17 cellular contexts compared by ENCODE assay signal in the genomic region with DNA sequence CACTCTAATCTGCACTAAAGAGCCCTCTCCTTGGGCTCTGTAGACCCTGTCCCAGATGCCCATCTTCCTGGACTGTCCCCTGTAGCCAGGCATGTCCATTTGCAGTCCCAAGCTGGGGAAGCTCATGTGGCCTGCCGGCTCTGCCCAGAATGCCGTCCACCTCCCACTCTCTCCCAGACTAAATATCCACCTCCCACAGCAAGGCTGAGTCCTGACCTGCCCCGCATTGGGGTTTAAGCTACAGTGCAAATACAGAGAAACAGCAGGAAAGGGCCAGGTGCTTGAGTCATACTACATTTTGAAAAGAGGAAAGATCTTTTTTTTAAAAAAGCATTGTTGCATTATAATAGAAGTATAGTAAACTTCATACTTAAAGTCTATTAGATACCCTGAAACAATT. TPM values are rescaled to one million over a fixed set of nuclear protein-coding genes. Genes with fewer than 3 reads are reported as not detected.
"Had no signal": no experiment of that assay in that cellular context is flagged by ENCODE, and none has a peak within 500 bp of the region (broad histone marks: within the 10 kb centered on the region; RNA-seq: fewer than 3 reads in every experiment).

No MANE protein-coding gene starts in this region.

- H3K9me3 Mint-ChIP-seq: activated B cell treated with CpG ODN at 0.5 μM for 24 hours; activated CD4-positive, alpha-beta T cell treated with anti-CD3 and anti-CD28 coated beads, Interleukin-2, amount 10 ng/mL, durations not matched to agents 24 days and 14 days; activated naive CD4-positive, alpha-beta T cell treated with anti-CD3 and anti-CD28 coated beads, Interleukin-2, amount 50 U/mL, for 72 hours; activated T-helper 2 cell treated with anti-CD3 and anti-CD28 coated beads, Interferon-gamma antibody, Interleukin-2, Interleukin-4, amounts not matched to agents 10 μg/mL and 5 μg/mL and 100 μg/mL, durations not matched to agents 14 hours and 24 hours and 36 hours; immature natural killer cell; stimulated activated memory B cell treated with anti-CD40 and anti-IgM and Interleukin-4, amounts not matched to agents 10 μg/mL and 1 μg/mL and 100 μg/mL, for 72 hours had no signal

- H3K4me2 ChIP-seq: SK-N-SH, smooth muscle cell had no signal

- H3K4me3 Mint-ChIP-seq: activated B cell treated with CpG ODN at 0.5 μM for 24 hours; activated CD4-positive, alpha-beta T cell treated with anti-CD3 and anti-CD28 coated beads, Interleukin-2, amount 10 ng/mL, durations not matched to agents 24 days and 14 days; immature natural killer cell; stimulated activated memory B cell treated with anti-CD40 and anti-IgM and Interleukin-4, amounts not matched to agents 10 μg/mL and 1 μg/mL and 100 μg/mL, for 72 hours; T-helper 17 cell had no signal

- H3K36me3 ChIP-seq: lower lobe of right lung had no signal

- H3K4me3 ChIP-seq: lower lobe of right lung, smooth muscle cell had no signal

- H3K9ac ChIP-seq: SK-N-SH had no signal

- DNase-seq: activated B cell treated with CpG ODN at 0.5 μM for 24 hours; activated CD4-positive, alpha-beta T cell treated with anti-CD3 and anti-CD28 coated beads, Interleukin-2, amount 10 ng/mL, durations not matched to agents 24 days and 14 days; activated T-cell treated with anti-CD3 and anti-CD28 coated beads for 4 hours; amygdala; glutamatergic neuron; immature natural killer cell; left cardiac atrium; lower lobe of right lung; midbrain; right cardiac atrium; SK-N-SH; substantia nigra; T-helper 17 cell had no signal

- H3K27ac ChIP-seq: lower lobe of right lung had no signal

- H3K27ac Mint-ChIP-seq: activated B cell treated with CpG ODN at 0.5 μM for 24 hours; activated CD4-positive, alpha-beta T cell treated with anti-CD3 and anti-CD28 coated beads, Interleukin-2, amount 10 ng/mL, durations not matched to agents 24 days and 14 days; activated naive CD4-positive, alpha-beta T cell treated with anti-CD3 and anti-CD28 coated beads, Interleukin-2, amount 50 U/mL, for 72 hours; activated T-helper 2 cell treated with anti-CD3 and anti-CD28 coated beads, Interferon-gamma antibody, Interleukin-2, Interleukin-4, amounts not matched to agents 10 μg/mL and 5 μg/mL and 100 μg/mL, durations not matched to agents 14 hours and 24 hours and 36 hours; immature natural killer cell; stimulated activated memory B cell treated with anti-CD40 and anti-IgM and Interleukin-4, amounts not matched to agents 10 μg/mL and 1 μg/mL and 100 μg/mL, for 72 hours; T-helper 17 cell had no signal

- H3K36me3 Mint-ChIP-seq: immature natural killer cell; stimulated activated memory B cell treated with anti-CD40 and anti-IgM and Interleukin-4, amounts not matched to agents 10 μg/mL and 1 μg/mL and 100 μg/mL, for 72 hours had no signal

- H3K9me3 ChIP-seq: lower lobe of right lung, SK-N-SH had no signal

- ATAC-seq: activated naive CD4-positive, alpha-beta T cell treated with anti-CD3 and anti-CD28 coated beads, Interleukin-2, amount 50 U/mL, for 72 hours; left cardiac atrium; lower lobe of right lung; right cardiac atrium; stimulated activated memory B cell treated with anti-CD40 and anti-IgM and Interleukin-4, amounts not matched to agents 10 μg/mL and 1 μg/mL and 100 μg/mL, for 72 hours; T-helper 17 cell had no signal

RNA-seq across cellular contexts. Expression of gene ST6GALNAC2, which starts 3.0 kb away (rescaled TPM):
- total RNA-seq: activated B cell treated with CpG ODN at 0.5 μM for 24 hours; activated CD4-positive, alpha-beta T cell treated with anti-CD3 and anti-CD28 coated beads, Interleukin-2, amount 10 ng/mL, durations not matched to agents 24 days and 14 days; activated naive CD4-positive, alpha-beta T cell treated with anti-CD3 and anti-CD28 coated beads, Interleukin-2, amount 50 U/mL, for 72 hours had no signal

RNA-seq across cellular contexts. Expression of gene PRCD, which starts 42.8 kb away (rescaled TPM):
- total RNA-seq: activated CD4-positive, alpha-beta T cell treated with anti-CD3 and anti-CD28 coated beads, Interleukin-2, amount 10 ng/mL, durations not matched to agents 24 days and 14 days; activated naive CD4-positive, alpha-beta T cell treated with anti-CD3 and anti-CD28 coated beads, Interleukin-2, amount 50 U/mL, for 72 hours; activated T-helper 2 cell treated with anti-CD3 and anti-CD28 coated beads, Interferon-gamma antibody, Interleukin-2, Interleukin-4, amounts not matched to agents 10 μg/mL and 5 μg/mL and 100 μg/mL, durations not matched to agents 14 hours and 24 hours and 36 hours had no signal

RNA-seq across cellular contexts. Expression of gene CYGB, which starts 45.2 kb away (rescaled TPM):
- total RNA-seq: activated CD4-positive, alpha-beta T cell treated with anti-CD3 and anti-CD28 coated beads, Interleukin-2, amount 10 ng/mL, durations not matched to agents 24 days and 14 days; activated naive CD4-positive, alpha-beta T cell treated with anti-CD3 and anti-CD28 coated beads, Interleukin-2, amount 50 U/mL, for 72 hours; activated T-helper 2 cell treated with anti-CD3 and anti-CD28 coated beads, Interferon-gamma antibody, Interleukin-2, Interleukin-4, amounts not matched to agents 10 μg/mL and 5 μg/mL and 100 μg/mL, durations not matched to agents 14 hours and 24 hours and 36 hours; T-helper 17 cell had no signal
